8 cellular contexts compared by ENCODE assay signal in genomic region chr6:89597988-89598387, GRCh38. TPM values are rescaled to one million over a fixed set of nuclear protein-coding genes. Genes with fewer than 3 reads are reported as not detected.
DNase-seq lines count a peak whose midpoint lies in the region; ATAC-seq and TF ChIP-seq lines count a peak whose summit lies in the region.

No MANE protein-coding gene starts in this region.

- H3K4me1 ChIP-seq in RWPE2 (ENCODE audit: insufficient read depth, poor library complexity, severe bottlenecking) = no peaks in the 10 kb centered on the region

- CTCF ChIA-PET in Calu3 (lab: Charles Lee) = interaction anchor here (0.7 to 1.3 kb wide), 4 partner anchors 15 to 165 kb away, joined by 4 to 5 read pairs (median 4); partner anchors contain the start of gene ANKRD6

- no peaks in the 10 kb centered on the region for H3K36me3 ChIP-seq in RWPE2 (ENCODE audit: low read depth)

- H3K9me3 ChIP-seq in RWPE2 (ENCODE audit: severe bottlenecking) = no peaks in the 10 kb centered on the region

- H3K4me3 ChIP-seq in RWPE2 (ENCODE audit: severe bottlenecking) = no peak overlapping the region

- BruUV-seq in Calu3 (replicated peaks; lab: Mats Ljungman, UMichigan) = no TSS peak

- intact Hi-C loops in Calu3 (cut with micrococcal nuclease; ENCODE audit: unreplicated experiment) = loop anchor here (5.0 kb wide), 1 partner anchor 166 kb away; the partner anchor contains the start of gene ANKRD6

- no peaks in the 10 kb centered on the region for H3K4me1 Mint-ChIP-seq in Calu3 (ENCODE audit: low read depth, unreplicated experiment)

- H3K27me3 Mint-ChIP-seq in Calu3 (ENCODE audit: unreplicated experiment) = no peaks in the 10 kb centered on the region

- peaks cover 5% of the 10 kb centered on the region for H3K36me3 Mint-ChIP-seq in Calu3 (ENCODE audit: insufficient read depth, unreplicated experiment)

- ATAC-seq in RWPE2 (ENCODE audit: low read depth) (peak; percentile 86), GM21367 (IDR thresholded peaks at IDR 0.05; ENCODE audit: unreplicated experiment) (no peak)

- peak; percentile 49 for DNase-seq in Calu3
- DNase-seq in HS-5 (ENCODE audit: low read depth) = peak; percentile 57
- DNase-seq in RWPE2 (ENCODE audit: low spot score) = no peak
- peak; percentile 58 for DNase-seq in glomerular visceral epithelial cell (ENCODE audit: extremely low spot score)
- no peak for DNase-seq in activated CD4-positive, alpha-beta T cell treated with anti-CD3 and anti-CD28 coated beads, Interleukin-2, amount 50 U/mL, for 1 hour
- no peak for DNase-seq in stimulated activated CD4-positive, alpha-beta T cell treated with anti-CD3 and anti-CD28 coated beads, Interleukin-4, amount 100 ng/mL, for 24 hours
- no peak for DNase-seq in activated CD4-positive, CD25-positive, alpha-beta regulatory T cell (lab: John Stamatoyannopoulos, UW)

- peak overlapping the region; percentile 14 for H3K27ac Mint-ChIP-seq in Calu3 (ENCODE audit: unreplicated experiment)

- no peaks in the 10 kb centered on the region for H3K27me3 ChIP-seq in RWPE2 (ENCODE audit: insufficient read depth, poor library complexity, severe bottlenecking)

- peak overlapping the region; percentile 5 for H3K4me3 Mint-ChIP-seq in Calu3 (ENCODE audit: low read depth, unreplicated experiment)

- no peak overlapping the region for H3K27ac ChIP-seq in RWPE2 (ENCODE audit: poor library complexity, severe bottlenecking)

- peaks cover 2% of the 10 kb centered on the region for H3K9me3 Mint-ChIP-seq in Calu3 (ENCODE audit: low read depth, unreplicated experiment)

- TF ChIP-seq CTCF in Calu3 (IDR thresholded peaks at IDR 0.05; ENCODE audit: unreplicated experiment) (no peak), RWPE2 (IDR thresholded peaks at IDR 0.05; ENCODE audit: poor library complexity, severe bottlenecking) (peak; percentile 56)

RNA-seq across cellular contexts. Expression of gene LYRM2, which starts 40.6 kb away (rescaled TPM):
- total RNA-seq in Calu3 (2022) = 36.8 and 37.6 TPM in 2 replicates

Comparison
In these comparisons a context has a peak if more than half of its experiments do, and no peak if none do; other contexts are left out.
1. DNase-seq: peak in Calu3 (single experiment), HS-5 (single experiment) and glomerular visceral epithelial cell (single experiment); none in RWPE2 (single experiment), activated CD4-positive, alpha-beta T cell treated with anti-CD3 and anti-CD28 coated beads, Interleukin-2, amount 50 U/mL, for 1 hour (single experiment), stimulated activated CD4-positive, alpha-beta T cell treated with anti-CD3 and anti-CD28 coated beads, Interleukin-4, amount 100 ng/mL, for 24 hours (single experiment) and activated CD4-positive, CD25-positive, alpha-beta regulatory T cell (0 of 4).